Comparison of ENCODE assay signal across 22 cellular contexts in genomic region chr4:152689615-152690501, GRCh38. TPM values are rescaled to one million over a fixed set of nuclear protein-coding genes. Genes with fewer than 3 reads are reported as not detected.
DNase-seq lines count a peak whose midpoint lies in the region; ATAC-seq, FAIRE-seq and TF ChIP-seq lines count a peak whose summit lies in the region.
"Had no signal": no experiment of that assay in that cellular context is flagged by ENCODE, and none has a peak within 500 bp of the region (broad histone marks: within the 10 kb centered on the region; RNA-seq: fewer than 3 reads in every experiment).

No MANE protein-coding gene starts in this region.

- H4K8ac ChIP-seq in mesendoderm (ENCODE audit: low read depth, low read length) = no peak overlapping the region

- H3K36me3 Mint-ChIP-seq in astrocyte (ENCODE audit: low read depth, unreplicated experiment) = no peaks in the 10 kb centered on the region
- H3K36me3 Mint-ChIP-seq: activated naive CD8-positive, alpha-beta T cell treated with anti-CD3 and anti-CD28 coated beads, Interleukin-2, amount 10 ng/mL, durations not matched to agents 7 days and 5 days; CD4-positive, alpha-beta memory T cell; immature natural killer cell had no signal

- H2AFZ ChIP-seq in astrocyte (ENCODE audit: low read depth, low read length) = no peak overlapping the region

- H2BK5ac ChIP-seq in mesendoderm (ENCODE audit: low read length) = peak overlapping the region; percentile 86

- H3K4me3 Mint-ChIP-seq in astrocyte (ENCODE audit: unreplicated experiment) = no peak overlapping the region
- H3K4me3 Mint-ChIP-seq: activated naive CD8-positive, alpha-beta T cell treated with anti-CD3 and anti-CD28 coated beads, Interleukin-2, amount 10 ng/mL, durations not matched to agents 7 days and 5 days; activated T-helper 1 cell treated with anti-CD3 and anti-CD28 coated beads, Interleukin-12 subunit alpha, Interleukin-12 subunit beta, Interleukin-2, Interleukin-4 antibody, amounts not matched to agents 30 ng/mL and 10 ng/mL and 1 ng/mL, durations not matched to agents 14 hours and 24 hours and 36 hours; CD4-positive, alpha-beta memory T cell; immature natural killer cell had no signal

- H3K23ac ChIP-seq in mesendoderm (ENCODE audit: low read length) = no peak overlapping the region

- peak overlapping the region; percentile 60 for H3K18ac ChIP-seq in mesendoderm (ENCODE audit: low read length)

- H3K4ac ChIP-seq in mesendoderm (ENCODE audit: low read depth, low read length) = peak overlapping the region; percentile 45

- H3K9me3 Mint-ChIP-seq in astrocyte (ENCODE audit: unreplicated experiment) = no peaks in the 10 kb centered on the region
- H3K9me3 Mint-ChIP-seq: activated naive CD8-positive, alpha-beta T cell treated with anti-CD3 and anti-CD28 coated beads, Interleukin-2, amount 10 ng/mL, durations not matched to agents 7 days and 5 days; activated T-helper 1 cell treated with anti-CD3 and anti-CD28 coated beads, Interleukin-12 subunit alpha, Interleukin-12 subunit beta, Interleukin-2, Interleukin-4 antibody, amounts not matched to agents 30 ng/mL and 10 ng/mL and 1 ng/mL, durations not matched to agents 14 hours and 24 hours and 36 hours; CD4-positive, alpha-beta memory T cell had no signal

- no peak for FAIRE-seq in astrocyte (lab: Jason Lieb, UNC)

- H3K4me2 ChIP-seq in astrocyte (ENCODE audit: low read length) = no peak overlapping the region
- no peak overlapping the region for H3K4me2 ChIP-seq in mesendoderm (ENCODE audit: low read length)

- H3K79me2 ChIP-seq in astrocyte (ENCODE audit: insufficient read depth, low read length) (no peaks in the 10 kb centered on the region), mesendoderm (ENCODE audit: control insufficient read depth, insufficient read depth, low read length) (no peaks in the 10 kb centered on the region)

- peak overlapping the region; percentile 56 for H4K5ac ChIP-seq in mesendoderm (ENCODE audit: low read length)

- no peaks in the 10 kb centered on the region for H3K27me3 Mint-ChIP-seq in astrocyte (ENCODE audit: low read depth, unreplicated experiment)

- peaks cover 1% of the 10 kb centered on the region for H3K4me1 Mint-ChIP-seq in astrocyte (ENCODE audit: low read depth, unreplicated experiment)
- H3K4me1 Mint-ChIP-seq: activated naive CD8-positive, alpha-beta T cell treated with anti-CD3 and anti-CD28 coated beads, Interleukin-2, amount 10 ng/mL, durations not matched to agents 7 days and 5 days; immature natural killer cell had no signal

- no peaks in the 10 kb centered on the region for H3K4me1 ChIP-seq in astrocyte (ENCODE audit: insufficient read depth, low read length)
- H3K4me1 ChIP-seq in mesendoderm (ENCODE audit: control insufficient read depth, low read depth, low read length) = peaks cover 22% of the 10 kb centered on the region
- H3K4me1 ChIP-seq: breast epithelium, prostate gland, SJSA1 had no signal

- H3K27ac ChIP-seq in astrocyte (ENCODE audit: low read depth, low read length) (no peak overlapping the region), mesendoderm (ENCODE audit: low read depth, low read length) (peak overlapping the region; percentile 9)
- H3K27ac ChIP-seq: breast epithelium, prostate gland, SJSA1 had no signal

- no peaks in the 10 kb centered on the region for H3K27me3 ChIP-seq in astrocyte (ENCODE audit: insufficient read depth, low read length)
- no peaks in the 10 kb centered on the region for H3K27me3 ChIP-seq in mesendoderm (ENCODE audit: insufficient read depth, low read length, poor library complexity)
- H3K27me3 ChIP-seq: breast epithelium, SJSA1 had no signal

- no peak overlapping the region for H2BK120ac ChIP-seq in mesendoderm (ENCODE audit: low read depth, low read length)

- peak overlapping the region; percentile 90 for H2AK5ac ChIP-seq in mesendoderm (ENCODE audit: low read length)

- no peak overlapping the region for H3K27ac Mint-ChIP-seq in astrocyte (ENCODE audit: unreplicated experiment)
- H3K27ac Mint-ChIP-seq: activated naive CD8-positive, alpha-beta T cell treated with anti-CD3 and anti-CD28 coated beads, Interleukin-2, amount 10 ng/mL, durations not matched to agents 7 days and 5 days; activated T-helper 1 cell treated with anti-CD3 and anti-CD28 coated beads, Interleukin-12 subunit alpha, Interleukin-12 subunit beta, Interleukin-2, Interleukin-4 antibody, amounts not matched to agents 30 ng/mL and 10 ng/mL and 1 ng/mL, durations not matched to agents 14 hours and 24 hours and 36 hours; immature natural killer cell had no signal

- TF ChIP-seq CTCF in astrocyte (IDR thresholded peaks at IDR 0.05; ENCODE audit: insufficient read depth, low read depth, low read length) (no peak), GM13977 (IDR thresholded peaks at IDR 0.05; ENCODE audit: extremely low read depth, insufficient read depth, missing control alignments) (no peak)

- no peak overlapping the region for H2BK15ac ChIP-seq in mesendoderm (replicated peaks; ENCODE audit: low read depth)

- no peaks in the 10 kb centered on the region for H3K9me3 ChIP-seq in astrocyte (ENCODE audit: insufficient read depth, low read depth, low read length)
- H3K9me3 ChIP-seq: breast epithelium, prostate gland, SJSA1 had no signal

- intact Hi-C loops in Right ventricle myocardium superior (cut with DNase I) (no loop called here), cardiac septum (cut with DNase I) (loop anchor here (2.0 kb wide), 1 partner anchor 45 kb away; no protein-coding TSS in a partner anchor)

- no peaks in the 10 kb centered on the region for H4K20me1 ChIP-seq in astrocyte (ENCODE audit: insufficient read depth, low read length)

- peak overlapping the region; percentile 58 for H3K56ac ChIP-seq in mesendoderm (ENCODE audit: low read length)

- H3K9ac ChIP-seq in astrocyte (ENCODE audit: low read length) = no peak overlapping the region
- no peak overlapping the region for H3K9ac ChIP-seq in mesendoderm (ENCODE audit: low read length)

- in situ Hi-C loops in GM13977 (cut with MboI; ENCODE audit: low pct_unique_long_range_greater_than_20kb, low sequenced_read_pairs, unreplicated experiment) = no loop called here

- peak; percentile 14 for ATAC-seq in Right ventricle myocardium superior (ENCODE audit: poor library complexity)
- ATAC-seq in GM18498 (IDR thresholded peaks at IDR 0.05; ENCODE audit: unreplicated experiment) = no peak
- ATAC-seq in HG02970 (IDR thresholded peaks at IDR 0.05; ENCODE audit: low FRiP score, unreplicated experiment) = no peak

- H3K4me3 ChIP-seq in astrocyte (ENCODE audit: insufficient read depth, low read depth, low read length) (no peak overlapping the region), mesendoderm (ENCODE audit: low read length) (no peak overlapping the region)
- H3K4me3 ChIP-seq: breast epithelium, lung, prostate gland, SJSA1 had no signal

- no peaks in the 10 kb centered on the region for H3K79me1 ChIP-seq in mesendoderm (ENCODE audit: low read length)

- no CpG with 5 or more reads among the region's 7 CpGs for WGBS in mesendoderm (ENCODE audit: extremely low coverage, insufficient coverage, low lambda C conversion rate)

- no peaks in the 10 kb centered on the region for H3K36me3 ChIP-seq in astrocyte (ENCODE audit: insufficient read depth, low read length)
- no peaks in the 10 kb centered on the region for H3K36me3 ChIP-seq in mesendoderm (ENCODE audit: control insufficient read depth, insufficient read depth, low read length)
- H3K36me3 ChIP-seq: breast epithelium, prostate gland, SJSA1 had no signal

- DNase-seq in Right ventricle myocardium superior (no peak), cardiac septum (ENCODE audit: low spot score) (no peak), astrocyte (ENCODE audit: low read depth) (peak; percentile 4), mesendoderm (no peak), GM13977 (ENCODE audit: low spot score) (no peak), cerebellum (ENCODE audit: low spot score) (no peak)
- DNase-seq: activated CD4-positive, CD25-positive, alpha-beta regulatory T cell; activated naive CD8-positive, alpha-beta T cell treated with anti-CD3 and anti-CD28 coated beads, Interleukin-2, amount 10 ng/mL, durations not matched to agents 7 days and 5 days; CD4-positive, alpha-beta memory T cell; DMS79 treated with DMSO at 0.1 percent for 48 hours; H7; immature natural killer cell; IMR-90; NCI-H1930; NK-92 treated with Interleukin-12 subunit alpha and Interleukin-12 subunit beta, amount 100 ng/mL, for 24 hours had no signal

RNA-seq across cellular contexts. Expression of gene TMEM154, which starts 10.1 kb away (rescaled TPM):
- total RNA-seq in Right ventricle myocardium superior (1.9 TPM), cardiac septum (1.6 TPM), astrocyte (11.5 and 13.2 TPM in 2 replicates), cerebellum (1.5 TPM)
- 12.8 TPM for polyA plus RNA-seq in mesendoderm (2013, experiment 1 of 2)
- polyA plus RNA-seq in mesendoderm (2013, experiment 2 of 2) = 11.9 TPM
